In the genomic region with DNA sequence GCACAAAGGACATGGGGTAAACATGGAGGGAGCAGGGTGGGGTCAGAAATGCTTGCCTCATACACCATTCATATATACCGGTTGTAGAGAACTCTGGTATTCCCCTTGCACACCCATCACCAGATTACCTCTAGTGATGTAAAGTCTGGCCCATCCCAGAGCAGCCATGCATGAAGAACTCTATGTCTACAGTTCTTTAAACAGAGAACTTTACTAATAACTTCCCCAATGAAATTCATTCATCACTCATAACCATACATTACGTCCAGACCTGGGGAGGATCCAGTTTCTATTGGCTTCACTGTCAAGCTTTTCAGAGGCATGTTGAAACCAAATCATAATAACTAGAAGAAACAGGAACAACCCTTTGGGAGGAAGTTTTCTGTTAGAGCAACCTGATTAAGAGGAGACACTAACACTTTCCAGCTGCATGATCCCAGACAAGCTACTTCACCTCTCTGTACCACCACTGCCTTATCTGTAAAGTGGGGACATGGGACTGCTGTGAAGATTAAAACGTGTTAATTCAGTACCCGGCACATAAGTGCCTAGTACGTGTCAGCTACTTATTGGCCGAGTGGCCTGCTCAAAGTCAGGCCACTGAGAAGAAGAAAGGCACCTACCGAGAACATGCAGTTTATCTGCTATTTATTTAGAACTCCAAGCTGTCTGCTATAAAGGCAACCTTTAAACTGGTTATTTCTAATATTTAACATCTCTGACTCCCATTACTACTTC, we compare ENCODE assay signal across 13 cellular contexts. TPM values are rescaled to one million over a fixed set of nuclear protein-coding genes. Genes with fewer than 3 reads are reported as not detected.
A peak's percentile ranks its signal among the peaks of the same experiment; 100 is the strongest.
DNase-seq lines count a peak whose midpoint lies in the region; ATAC-seq and TF ChIP-seq lines count a peak whose summit lies in the region.
"Had no signal": no experiment of that assay in that cellular context is flagged by ENCODE, and none has a peak within 500 bp of the region (broad histone marks: within the 10 kb centered on the region; RNA-seq: fewer than 3 reads in every experiment).

No MANE protein-coding gene starts in this region.

- no peaks in the 10 kb centered on the region for H3K9me3 ChIP-seq in ovary

- peak; percentile 85 for ATAC-seq in GM18499 (IDR thresholded peaks at IDR 0.05; ENCODE audit: insufficient read depth, unreplicated experiment)
- ATAC-seq in GM21360 (IDR thresholded peaks at IDR 0.05; ENCODE audit: unreplicated experiment), result peak; percentile 86
- peak; percentile 84 for ATAC-seq in HG03095 (IDR thresholded peaks at IDR 0.05; ENCODE audit: unreplicated experiment)
- ATAC-seq: GM23338, left ventricle myocardium superior had no signal

- WGBS in ovary, 3 donors, result 76 to 87% (median 87%) methylated on average over 7 of the region's 7 CpGs

- H3K36me3 ChIP-seq in ovary, result no peaks in the 10 kb centered on the region

- H3K27ac ChIP-seq in ovary (no peak overlapping the region), dorsolateral prefrontal cortex (no peak overlapping the region)
- H3K27ac ChIP-seq: C4-2B had no signal

- peak; percentile 31 for DNase-seq in SKM-1 (lab: John Stamatoyannopoulos, UW; ENCODE audit: unreplicated experiment)
- no peak for DNase-seq in ovary
- DNase-seq in dorsolateral prefrontal cortex, result no peak
- no peak for DNase-seq in DMS114 treated with DMSO at 0.1 percent for 48 hours (lab: John Stamatoyannopoulos, UW; ENCODE audit: unreplicated experiment)
- DNase-seq in AG08396 (ENCODE audit: low spot score), result no peak
- DNase-seq: activated gamma-delta T cell treated with Interleukin-2 at 50 U/mL for 16 hours, left ventricle myocardium superior, NCI-H1417 treated with DMSO at 0.1 percent for 48 hours had no signal

- no peak for TF ChIP-seq POLR2A in ovary (IDR thresholded peaks at IDR 0.05)

- H3K4me3 ChIP-seq in ovary (no peak overlapping the region), dorsolateral prefrontal cortex (no peak overlapping the region)
- H3K4me3 ChIP-seq: GM23338 had no signal

- H3K27me3 ChIP-seq in ovary (no peaks in the 10 kb centered on the region), dorsolateral prefrontal cortex (no peaks in the 10 kb centered on the region)

- H3K4me1 ChIP-seq in ovary (ENCODE audit: insufficient read depth), result no peaks in the 10 kb centered on the region

- no peak for TF ChIP-seq EP300 in ovary (IDR thresholded peaks at IDR 0.05)

- intact Hi-C loops in ovary (cut with DNase I), result no loop called here
- intact Hi-C loops in dorsolateral prefrontal cortex (cut with DNase I), result no loop called here

- TF ChIP-seq CTCF in ovary (IDR thresholded peaks at IDR 0.05) (no peak), dorsolateral prefrontal cortex (IDR thresholded peaks at IDR 0.05 in 54 of 56, conservative IDR thresholded peaks at IDR 0.05 in 2 of 56; ENCODE audit: low read depth in 1 of 56, partially characterized antibody in 56 of 56) (no peak)

RNA-seq across cellular contexts. Expression of a gene that starts 59.7 kb away (rescaled TPM):
- total RNA-seq in ovary (1 to 10 TPM in 1 of 7 donors, under 1 TPM in 4, not detected in 2; 0.23 to 1.3 (median 0.50) TPM), dorsolateral prefrontal cortex (1 to 10 TPM in 116 of 120 experiments, under 1 TPM in 3, not detected in 1; 0.74 to 10.0 (median 3.3) TPM)
- polyA plus RNA-seq in ovary, result under 1 TPM; 0.20 to 0.40 TPM
- total RNA-seq: left ventricle myocardium superior had no signal
